27 cellular contexts compared by ENCODE assay signal in genomic region chr10:78448994-78449418, GRCh38.
DNase-seq lines count a peak whose midpoint lies in the region; ATAC-seq and TF ChIP-seq lines count a peak whose summit lies in the region.
"Had no signal": no experiment of that assay in that cellular context is flagged by ENCODE, and none has a peak within 500 bp of the region (broad histone marks: within the 10 kb centered on the region; RNA-seq: fewer than 3 reads in every experiment).

No MANE protein-coding gene starts in this region.

- H3K4me1 ChIP-seq in HCT116 (ENCODE audit: control insufficient read depth in 1 of 2, insufficient read depth in 2 of 2, low read length in 2 of 2) (no peaks in the 10 kb centered on the region), gastroesophageal sphincter (peaks cover 0 to 24% (median 4%) of the 10 kb centered on the region in 3 donors)

- H3K27me3 ChIP-seq in HCT116 (ENCODE audit: insufficient read depth, low read length) (peaks cover 3% of the 10 kb centered on the region; the same call in 1 of the 2 replicates), gastroesophageal sphincter (no peaks in the 10 kb centered on the region)
- H3K27me3 ChIP-seq: SJSA1 had no signal

- POLR2A ChIA-PET in HCT116 (lab: Charles Lee): no interaction called here

- H3K9me3 Mint-ChIP-seq in activated T-helper 17 cell treated with anti-CD3 and anti-CD28 coated beads, Interleukin-2, amount 50 U/mL, for 72 hours: no peaks in the 10 kb centered on the region
- H3K9me3 Mint-ChIP-seq in nephron progenitor cell: no peaks in the 10 kb centered on the region
- H3K9me3 Mint-ChIP-seq: CD8-positive, alpha-beta T cell; H9 had no signal

- RAD21 ChIA-PET in HCT116 (lab: Charles Lee; ENCODE audit: low non-redundant PET in 1 of 2, low total read pairs in 2 of 2, uncharacterized antibody in 2 of 2, unreplicated experiment in 2 of 2): no interaction called here

- TF ChIP-seq RAD21 in HCT116 (IDR thresholded peaks at IDR 0.05; ENCODE audit: low read depth): no peak

- H3K4me2 ChIP-seq in HCT116 (ENCODE audit: low read length): no peak overlapping the region

- peak overlapping the region; percentile 3 for H3K27ac Mint-ChIP-seq in activated T-helper 17 cell treated with anti-CD3 and anti-CD28 coated beads, Interleukin-2, amount 50 U/mL, for 72 hours
- H3K27ac Mint-ChIP-seq in nephron progenitor cell: peak overlapping the region; percentile 8
- H3K27ac Mint-ChIP-seq: CD8-positive, alpha-beta T cell; H9 had no signal

- no peaks in the 10 kb centered on the region for H3K36me3 Mint-ChIP-seq in activated T-helper 17 cell treated with anti-CD3 and anti-CD28 coated beads, Interleukin-2, amount 50 U/mL, for 72 hours (ENCODE audit: low read depth)
- no peaks in the 10 kb centered on the region for H3K36me3 Mint-ChIP-seq in nephron progenitor cell (ENCODE audit: low read depth)
- H3K36me3 Mint-ChIP-seq: CD8-positive, alpha-beta T cell had no signal

- H3K4me3 ChIP-seq in HCT116 (replicated peaks in 1 of 2; ENCODE audit: low read depth in 1 of 2, low read length in 2 of 2) (no peak overlapping the region), gastroesophageal sphincter (no peak overlapping the region)
- H3K4me3 ChIP-seq: SJSA1 had no signal

- no peak for ATAC-seq in HCT116
- no peak for ATAC-seq in activated T-helper 17 cell treated with anti-CD3 and anti-CD28 coated beads, Interleukin-2, amount 50 U/mL, for 72 hours (replicated peaks)
- no peak for ATAC-seq in gastroesophageal sphincter
- no peak for ATAC-seq in GM19351 (IDR thresholded peaks at IDR 0.05; ENCODE audit: unreplicated experiment)
- ATAC-seq: CD8-positive, alpha-beta T cell had no signal

- WGBS in gastroesophageal sphincter (ENCODE audit: low coverage in 1 of 2), 2 donors: 90% methylated on average over 2 of the region's 2 CpGs; no CpG with 5 or more reads in 1 of the 2 donors

- no peaks in the 10 kb centered on the region for H4K20me1 ChIP-seq in HCT116 (ENCODE audit: insufficient read depth)

- TF ChIP-seq CTCF in HCT116 (IDR thresholded peaks at IDR 0.05 in 2 of 3, conservative IDR thresholded peaks at IDR 0.05 in 1 of 3; ENCODE audit: borderline replicate concordance in 1 of 3, insufficient read depth in 1 of 3, low read depth in 2 of 3, low read length in 2 of 3) (no peak), nephron progenitor cell (IDR thresholded peaks at IDR 0.05) (no peak), gastroesophageal sphincter (IDR thresholded peaks at IDR 0.05) (no peak)

- TF ChIP-seq POLR2A in HCT116 (IDR thresholded peaks at IDR 0.05; ENCODE audit: borderline replicate concordance, extremely low read depth, insufficient read depth, insufficient read length): no peak
- no peak for TF ChIP-seq POLR2A in gastroesophageal sphincter (IDR thresholded peaks at IDR 0.05)

- TF ChIP-seq EP300 in gastroesophageal sphincter (IDR thresholded peaks at IDR 0.05): no peak

- no peaks in the 10 kb centered on the region for H3K9me2 ChIP-seq in HCT116 (ENCODE audit: insufficient read depth)

- CTCF ChIA-PET in HCT116 (lab: Charles Lee): no interaction called here

- H2AFZ ChIP-seq in HCT116 (ENCODE audit: low read depth, low read length, poor library complexity, severe bottlenecking): peak overlapping the region; percentile 20

- H3K9ac ChIP-seq in HCT116 (ENCODE audit: low read length): no peak overlapping the region

- BruUV-seq in HCT116 (replicated peaks; lab: Mats Ljungman, UMichigan): no TSS peak

- no peak overlapping the region for H3K4me3 Mint-ChIP-seq in activated T-helper 17 cell treated with anti-CD3 and anti-CD28 coated beads, Interleukin-2, amount 50 U/mL, for 72 hours
- H3K4me3 Mint-ChIP-seq in nephron progenitor cell: no peak overlapping the region
- H3K4me3 Mint-ChIP-seq: CD8-positive, alpha-beta T cell; H9 had no signal

- H3K27ac ChIP-seq in HCT116 (ENCODE audit: low read depth, low read length) (no peak overlapping the region), gastroesophageal sphincter (no peak overlapping the region)
- H3K27ac ChIP-seq: SJSA1 had no signal

- H3K36me3 ChIP-seq in HCT116 (ENCODE audit: control insufficient read depth in 1 of 2, insufficient read depth in 2 of 2, low read length in 2 of 2) (no peaks in the 10 kb centered on the region), gastroesophageal sphincter (no peaks in the 10 kb centered on the region)
- H3K36me3 ChIP-seq: SJSA1 had no signal

- intact Hi-C loops in HCT116 (cut with micrococcal nuclease): no loop called here

- DNase-seq in HCT116 (ENCODE audit: low read depth, low spot score) (no peak), NAMALWA (ENCODE audit: low spot score) (peak; percentile 20), nephron progenitor cell (no peak), T-helper 2 cell (no peak), NCI-H1930 (lab: John Stamatoyannopoulos, UW) (no peak)
- DNase-seq: C1 segment of cervical spinal cord; CD8-positive, alpha-beta T cell; DMS 273 treated with DMSO at 0.1 percent for 48 hours; DMS79 treated with DMSO at 0.1 percent for 48 hours; GF-D8; KBM-7; MM.1S; NCI-H1092 treated with DMSO at 0.1 percent for 48 hours; NCI-H1436; NCI-H187; NCI-H2107; NCI-H446; NCI-H524 treated with DMSO at 0.1 percent for 48 hours; NCI-H774; NK-92 treated with Interleukin-12 subunit alpha and Interleukin-12 subunit beta, amount 100 ng/mL, for 24 hours; Right ventricle myocardium superior; RPMI8226 had no signal

- H3K79me2 ChIP-seq in HCT116 (ENCODE audit: insufficient read depth, low read length): no peaks in the 10 kb centered on the region

- no peaks in the 10 kb centered on the region for H3K4me1 Mint-ChIP-seq in activated T-helper 17 cell treated with anti-CD3 and anti-CD28 coated beads, Interleukin-2, amount 50 U/mL, for 72 hours
- H3K4me1 Mint-ChIP-seq in nephron progenitor cell: peaks cover 43% of the 10 kb centered on the region

- H3K27me3 Mint-ChIP-seq in activated T-helper 17 cell treated with anti-CD3 and anti-CD28 coated beads, Interleukin-2, amount 50 U/mL, for 72 hours: peaks cover 7% of the 10 kb centered on the region
- H3K27me3 Mint-ChIP-seq in nephron progenitor cell (ENCODE audit: low read depth, poor library complexity): peaks cover 38% of the 10 kb centered on the region

- no peaks in the 10 kb centered on the region for H3K9me3 ChIP-seq in HCT116 (ENCODE audit: control insufficient read depth in 1 of 2, insufficient read depth in 1 of 2, low read depth in 1 of 2, low read length in 2 of 2)
- no peaks in the 10 kb centered on the region for H3K9me3 ChIP-seq in gastroesophageal sphincter
- H3K9me3 ChIP-seq: SJSA1 had no signal

TF ChIP-seq in HCT116, 20 proteins besides CTCF, POLR2A, EP300 and RAD21:
- TF ChIP-seq EZH2phosphoT487 (IDR thresholded peaks at IDR 0.05; ENCODE audit: borderline replicate concordance): no peak
- TF ChIP-seq ELF1 (IDR thresholded peaks at IDR 0.05; ENCODE audit: borderline replicate concordance, low read depth): peak; percentile 54
